ENCODE assay signal across 9 cellular contexts in the genomic region with DNA sequence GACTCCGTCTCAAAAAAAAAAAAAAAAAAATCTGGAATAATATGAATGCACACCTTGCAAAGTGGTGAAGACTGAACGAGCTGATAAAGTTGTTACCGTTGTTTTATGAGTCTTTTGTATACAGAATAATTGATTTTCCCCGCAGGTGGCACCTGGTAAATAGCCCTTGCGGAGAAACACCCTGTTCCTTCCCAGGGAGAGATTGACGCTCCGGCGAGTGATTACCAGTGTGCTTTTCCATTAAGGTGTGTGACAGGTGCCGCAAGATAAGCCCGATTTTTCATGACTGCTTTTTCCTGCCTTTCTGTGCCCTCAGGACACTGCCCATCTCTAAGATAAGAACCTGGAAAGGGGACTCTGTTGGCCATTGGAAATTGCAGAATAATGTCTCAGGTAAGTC. TPM values are rescaled to one million over a fixed set of nuclear protein-coding genes. Genes with fewer than 3 reads are reported as not detected.
DNase-seq lines count a peak whose midpoint lies in the region; FAIRE-seq and TF ChIP-seq lines count a peak whose summit lies in the region.
"Had no signal": no experiment of that assay in that cellular context is flagged by ENCODE, and none has a peak within 500 bp of the region (broad histone marks: within the 10 kb centered on the region; RNA-seq: fewer than 3 reads in every experiment).

No MANE protein-coding gene starts in this region.

- H2AFZ ChIP-seq in ACC112 (ENCODE audit: low read length, unreplicated experiment), result no peak overlapping the region

- peaks cover 13% of the 10 kb centered on the region for H3K4me1 ChIP-seq in ACC112 (ENCODE audit: control insufficient read depth, insufficient read depth, low read length, unreplicated experiment)
- H3K4me1 ChIP-seq in HUES6 (ENCODE audit: control insufficient read depth, insufficient read depth, low read length), result no peaks in the 10 kb centered on the region
- peaks cover 12% of the 10 kb centered on the region for H3K4me1 ChIP-seq in mucosa of stomach (ENCODE audit: control insufficient read depth, insufficient read depth, low read length)

- no TSS peak for BruUV-seq in MCF 10A (replicated peaks; lab: Mats Ljungman, UMichigan)

- peaks cover 17% of the 10 kb centered on the region for H3K36me3 Mint-ChIP-seq in MCF 10A (ENCODE audit: insufficient read depth, unreplicated experiment)

- peak overlapping the region; percentile 89 for H3K4me3 ChIP-seq in ACC112 (ENCODE audit: low read depth, low read length)
- peak overlapping the region; percentile 95 for H3K4me3 ChIP-seq in HUES6 (ENCODE audit: low read depth, low read length)
- peak overlapping the region; percentile 93 for H3K4me3 ChIP-seq in mucosa of stomach (ENCODE audit: low read length)

- peaks cover 28% of the 10 kb centered on the region for H3K9me3 Mint-ChIP-seq in MCF 10A (ENCODE audit: unreplicated experiment)

- no peaks in the 10 kb centered on the region for H3K4me1 Mint-ChIP-seq in MCF 10A (ENCODE audit: insufficient read depth, unreplicated experiment)

- no peaks in the 10 kb centered on the region for H3K27me3 Mint-ChIP-seq in MCF 10A (ENCODE audit: insufficient read depth, unreplicated experiment)

- H3K9me3 ChIP-seq in HUES6 (ENCODE audit: control insufficient read depth, insufficient read depth, low read depth, low read length) (peaks cover 3% of the 10 kb centered on the region; the same call in 1 of the 2 replicates), mucosa of stomach (ENCODE audit: control insufficient read depth, low read length) (peaks cover 5% of the 10 kb centered on the region)

- H3K27me3 ChIP-seq in ACC112 (ENCODE audit: insufficient read depth, low read length), result no peaks in the 10 kb centered on the region
- H3K27me3 ChIP-seq in HUES6 (ENCODE audit: control insufficient read depth, insufficient read depth, low read length), result no peaks in the 10 kb centered on the region
- H3K27me3 ChIP-seq in mucosa of stomach (ENCODE audit: control insufficient read depth, insufficient read depth, low read length), result no peaks in the 10 kb centered on the region

- H3K4me3 Mint-ChIP-seq in MCF 10A (ENCODE audit: unreplicated experiment), result peak overlapping the region; percentile 78

- TF ChIP-seq CTCF in MCF 10A (IDR thresholded peaks at IDR 0.05; ENCODE audit: unreplicated experiment), result no peak

- CTCF ChIA-PET in MCF 10A (lab: Yijun Ruan, JAX), result interaction anchor here (0.6 to 0.7 kb wide), 2 partner anchors 221 to 743 kb away, joined by 3 read pairs; no protein-coding TSS in a partner anchor

- no peak for TF ChIP-seq POLR2A in GM12891 (IDR thresholded peaks at IDR 0.05; ENCODE audit: low read depth, low read length)

- peaks cover 17% of the 10 kb centered on the region for H3K79me2 ChIP-seq in ACC112 (ENCODE audit: control insufficient read depth, insufficient read depth, low read length, unreplicated experiment)

- H3K9ac ChIP-seq in HUES6 (ENCODE audit: low read length) (no peak overlapping the region), mucosa of stomach (ENCODE audit: low read length) (peak overlapping the region; percentile 82)

- no peak overlapping the region for H3K27ac Mint-ChIP-seq in MCF 10A (ENCODE audit: low read depth, unreplicated experiment)

- FAIRE-seq in GM12891 (lab: Jason Lieb, UNC), result no peak

- no peak for DNase-seq in MCF 10A (ENCODE audit: unreplicated experiment)
- no peak for DNase-seq in stimulated activated CD4-positive, alpha-beta T cell treated with anti-CD3 and anti-CD28 coated beads, Interleukin-15, amount 100 ng/mL, for 24 hours
- no peak for DNase-seq in KG1 (lab: John Stamatoyannopoulos, UW)
- no peak for DNase-seq in NCI-H187 (lab: John Stamatoyannopoulos, UW)
- no peak for DNase-seq in GM12891 (ENCODE audit: insufficient read length, low spot score)
- DNase-seq: Karpas-422 had no signal

- H3K27ac ChIP-seq in ACC112 (ENCODE audit: low read depth, low read length), result peak overlapping the region; percentile 94
- H3K27ac ChIP-seq in HUES6 (ENCODE audit: low read depth, low read length), result no peak overlapping the region

- intact Hi-C loops in MCF 10A (cut with micrococcal nuclease), result no loop called here

- POLR2A ChIA-PET in MCF 10A (lab: Yijun Ruan, JAX), result no interaction called here

- H3K36me3 ChIP-seq in ACC112 (ENCODE audit: insufficient read depth, low read length), result peaks cover 49% of the 10 kb centered on the region
- H3K36me3 ChIP-seq in HUES6 (ENCODE audit: control insufficient read depth, insufficient read depth, low read length), result peaks cover 39% of the 10 kb centered on the region
- H3K36me3 ChIP-seq in mucosa of stomach (ENCODE audit: control insufficient read depth, insufficient read depth, low read length), result peaks cover 6% of the 10 kb centered on the region

TF ChIP-seq in GM12891, 5 proteins besides CTCF, POLR2A, EP300 and RAD21:
- TF ChIP-seq TAF1 (IDR thresholded peaks at IDR 0.05; ENCODE audit: low read depth, low read length), result no peak
- TF ChIP-seq SPI1 (IDR thresholded peaks at IDR 0.05; ENCODE audit: low read depth, low read length), result no peak
- no peak for TF ChIP-seq POU2F2 (IDR thresholded peaks at IDR 0.05; ENCODE audit: low read depth, low read length)

RNA-seq across cellular contexts. Expression of a gene that starts 0.9 kb away (rescaled TPM):
- total RNA-seq in MCF 10A (2022), result 3.9 and 4.9 TPM in 2 replicates
- 12.2 TPM for polyA plus RNA-seq in GM12891 (2012; ENCODE audit: low read depth, missing spikeins)

RNA-seq across cellular contexts. Expression of a gene that starts 1.5 kb away (rescaled TPM):
- total RNA-seq in MCF 10A (2022), result not detected in 2 replicates
- polyA plus RNA-seq in GM12891 (2012; ENCODE audit: low read depth, missing spikeins), result 0.03 TPM

RNA-seq across cellular contexts. Expression of a gene that starts 55.6 kb away (rescaled TPM):
- 8.1 and 9.0 TPM in 2 replicates for total RNA-seq in MCF 10A (2022)
- polyA plus RNA-seq in GM12891 (2012; ENCODE audit: low read depth, missing spikeins), result 4.4 TPM
